ENCODE assay signal across 1 cellular context in genomic region chr2:38524580-38524979, GRCh38.
TF ChIP-seq lines count a peak whose summit lies in the region.

No MANE protein-coding gene starts in this region.

TF ChIP-seq in HepG2, 621 proteins besides CTCF, POLR2A, EP300 and RAD21 (continued from another document):
- TF ChIP-seq, protein P1, sequence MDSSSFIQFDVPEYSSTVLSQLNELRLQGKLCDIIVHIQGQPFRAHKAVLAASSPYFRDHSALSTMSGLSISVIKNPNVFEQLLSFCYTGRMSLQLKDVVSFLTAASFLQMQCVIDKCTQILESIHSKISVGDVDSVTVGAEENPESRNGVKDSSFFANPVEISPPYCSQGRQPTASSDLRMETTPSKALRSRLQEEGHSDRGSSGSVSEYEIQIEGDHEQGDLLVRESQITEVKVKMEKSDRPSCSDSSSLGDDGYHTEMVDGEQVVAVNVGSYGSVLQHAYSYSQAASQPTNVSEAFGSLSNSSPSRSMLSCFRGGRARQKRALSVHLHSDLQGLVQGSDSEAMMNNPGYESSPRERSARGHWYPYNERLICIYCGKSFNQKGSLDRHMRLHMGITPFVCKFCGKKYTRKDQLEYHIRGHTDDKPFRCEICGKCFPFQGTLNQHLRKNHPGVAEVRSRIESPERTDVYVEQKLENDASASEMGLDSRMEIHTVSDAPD (CRISPR knock-in tag; IDR thresholded peaks at IDR 0.05), result no peak
- no peak for TF ChIP-seq EHMT2 (IDR thresholded peaks at IDR 0.05; ENCODE audit: borderline replicate concordance, low read depth, low read length)
